14 cellular contexts compared by ENCODE assay signal in the genomic region with DNA sequence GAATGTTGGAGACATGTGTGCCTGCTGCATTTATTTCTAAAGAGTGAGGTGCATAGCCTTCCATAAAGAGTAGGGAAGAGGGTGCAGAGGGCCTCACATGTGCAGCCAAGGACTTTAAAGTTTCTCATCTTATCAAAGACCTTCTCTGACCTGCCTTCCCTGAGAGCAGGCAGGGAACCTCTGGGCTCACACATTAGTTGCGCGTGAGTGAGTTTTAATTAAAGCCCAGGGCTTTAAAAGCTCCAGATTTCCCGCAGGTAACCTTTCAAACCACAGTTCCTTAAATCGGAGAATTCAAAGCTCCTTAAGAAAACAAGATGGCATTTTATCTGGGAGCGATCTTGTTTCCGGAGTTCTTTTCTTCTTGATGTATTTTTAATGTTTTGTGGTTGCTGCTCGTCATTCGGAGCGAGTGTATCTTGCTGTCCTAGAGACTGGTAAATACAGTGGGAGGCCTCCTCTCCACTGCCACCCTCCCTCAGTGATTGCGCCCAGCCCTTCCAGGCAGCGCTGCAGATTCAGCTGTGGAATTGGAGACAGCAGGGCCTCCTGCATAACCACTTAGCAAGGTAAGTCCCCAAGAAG.
DNase-seq lines count a peak whose midpoint lies in the region; ATAC-seq lines count a peak whose summit lies in the region.
"Had no signal": no experiment of that assay in that cellular context is flagged by ENCODE, and none has a peak within 500 bp of the region (broad histone marks: within the 10 kb centered on the region; RNA-seq: fewer than 3 reads in every experiment).

No MANE protein-coding gene starts in this region.

- no peak for ATAC-seq in GM18519 (IDR thresholded peaks at IDR 0.05; ENCODE audit: low FRiP score, unreplicated experiment)
- ATAC-seq in HG02623 (IDR thresholded peaks at IDR 0.05; ENCODE audit: unreplicated experiment): no peak
- ATAC-seq: CD8-positive, alpha-beta T cell had no signal

- peak; percentile 35 for DNase-seq in A172 (ENCODE audit: low spot score)
- peak; percentile 83 for DNase-seq in DMS79 treated with DMSO at 0.1 percent for 48 hours (lab: John Stamatoyannopoulos, UW)
- DNase-seq in SW480 (ENCODE audit: low spot score): peak; percentile 75
- peak; percentile 24 for DNase-seq in kidney tubule cell (ENCODE audit: low spot score)
- no peak for DNase-seq in NOMO-1 treated with DMSO at 0.1 percent for 48 hours (lab: John Stamatoyannopoulos, UW; ENCODE audit: unreplicated experiment)
- no peak for DNase-seq in anterior cingulate cortex (lab: John Stamatoyannopoulos, UW)
- DNase-seq: CD8-positive, alpha-beta T cell; H9; NCI-H1436 treated with DMSO at 0.1 percent for 48 hours; NCI-H2029 treated with DMSO at 0.1 percent for 48 hours; NCI-H510A treated with DMSO at 0.1 percent for 48 hours; SIG-M5 had no signal

Comparison
In these comparisons a context has a peak if more than half of its experiments do, and no peak if none do; other contexts are left out.
1. DNase-seq: peak in A172 (single experiment), DMS79 treated with DMSO at 0.1 percent for 48 hours (single experiment), SW480 (single experiment) and kidney tubule cell (single experiment); none in NOMO-1 treated with DMSO at 0.1 percent for 48 hours (single experiment) and anterior cingulate cortex (0 of 58).